1 cellular context compared by ENCODE assay signal in the genomic region with DNA sequence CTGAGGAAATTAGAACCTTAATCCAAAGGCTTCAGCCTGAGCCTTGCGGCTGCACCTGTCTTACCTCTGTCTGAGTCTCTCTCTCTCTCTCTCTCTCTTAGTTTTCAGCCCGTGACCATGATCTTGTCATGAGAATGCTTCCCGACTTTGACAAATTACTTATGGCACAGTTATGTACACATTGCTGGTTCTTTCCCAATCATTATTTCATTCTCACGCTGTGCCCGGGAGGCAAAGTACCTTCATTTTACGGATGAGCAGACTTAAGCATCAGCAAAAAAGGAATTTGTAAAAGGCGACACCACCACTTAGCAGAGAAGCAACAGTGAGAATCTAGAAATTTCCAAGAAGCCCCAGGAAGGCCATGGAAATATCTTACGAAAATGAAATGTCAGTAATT.
A peak's percentile ranks its signal among the peaks of the same experiment; 100 is the strongest.
TF ChIP-seq lines count a peak whose summit lies in the region.

No MANE protein-coding gene starts in this region.

TF ChIP-seq in HepG2, 621 proteins besides CTCF, POLR2A, EP300 and RAD21:
- TF ChIP-seq ETV5 (CRISPR knock-in tag; IDR thresholded peaks at IDR 0.05; ENCODE audit: borderline replicate concordance) (no peak), CEBPB (IDR thresholded peaks at IDR 0.05; ENCODE audit: borderline replicate concordance, low read depth, low read length) (peak; percentile 43), ZNF7 (CRISPR knock-in tag; IDR thresholded peaks at IDR 0.05) (peak; percentile 53; the same call in 1 of the 2 replicates), MED1 (CRISPR knock-in tag; IDR thresholded peaks at IDR 0.05) (no peak)
- TF ChIP-seq, protein P1, sequence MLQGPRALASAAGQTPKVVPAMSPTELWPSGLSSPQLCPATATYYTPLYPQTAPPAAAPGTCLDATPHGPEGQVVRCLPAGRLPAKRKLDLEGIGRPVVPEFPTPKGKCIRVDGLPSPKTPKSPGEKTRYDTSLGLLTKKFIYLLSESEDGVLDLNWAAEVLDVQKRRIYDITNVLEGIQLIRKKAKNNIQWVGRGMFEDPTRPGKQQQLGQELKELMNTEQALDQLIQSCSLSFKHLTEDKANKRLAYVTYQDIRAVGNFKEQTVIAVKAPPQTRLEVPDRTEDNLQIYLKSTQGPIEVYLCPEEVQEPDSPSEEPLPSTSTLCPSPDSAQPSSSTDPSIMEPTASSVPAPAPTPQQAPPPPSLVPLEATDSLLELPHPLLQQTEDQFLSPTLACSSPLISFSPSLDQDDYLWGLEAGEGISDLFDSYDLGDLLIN (CRISPR knock-in tag; IDR thresholded peaks at IDR 0.05; ENCODE audit: borderline replicate concordance), result no peak
- TF ChIP-seq, protein P2, sequence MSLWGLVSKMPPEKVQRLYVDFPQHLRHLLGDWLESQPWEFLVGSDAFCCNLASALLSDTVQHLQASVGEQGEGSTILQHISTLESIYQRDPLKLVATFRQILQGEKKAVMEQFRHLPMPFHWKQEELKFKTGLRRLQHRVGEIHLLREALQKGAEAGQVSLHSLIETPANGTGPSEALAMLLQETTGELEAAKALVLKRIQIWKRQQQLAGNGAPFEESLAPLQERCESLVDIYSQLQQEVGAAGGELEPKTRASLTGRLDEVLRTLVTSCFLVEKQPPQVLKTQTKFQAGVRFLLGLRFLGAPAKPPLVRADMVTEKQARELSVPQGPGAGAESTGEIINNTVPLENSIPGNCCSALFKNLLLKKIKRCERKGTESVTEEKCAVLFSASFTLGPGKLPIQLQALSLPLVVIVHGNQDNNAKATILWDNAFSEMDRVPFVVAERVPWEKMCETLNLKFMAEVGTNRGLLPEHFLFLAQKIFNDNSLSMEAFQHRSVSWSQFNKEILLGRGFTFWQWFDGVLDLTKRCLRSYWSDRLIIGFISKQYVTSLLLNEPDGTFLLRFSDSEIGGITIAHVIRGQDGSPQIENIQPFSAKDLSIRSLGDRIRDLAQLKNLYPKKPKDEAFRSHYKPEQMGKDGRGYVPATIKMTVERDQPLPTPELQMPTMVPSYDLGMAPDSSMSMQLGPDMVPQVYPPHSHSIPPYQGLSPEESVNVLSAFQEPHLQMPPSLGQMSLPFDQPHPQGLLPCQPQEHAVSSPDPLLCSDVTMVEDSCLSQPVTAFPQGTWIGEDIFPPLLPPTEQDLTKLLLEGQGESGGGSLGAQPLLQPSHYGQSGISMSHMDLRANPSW (CRISPR knock-in tag; IDR thresholded peaks at IDR 0.05; ENCODE audit: borderline replicate concordance), result no peak
